In the genomic region with DNA sequence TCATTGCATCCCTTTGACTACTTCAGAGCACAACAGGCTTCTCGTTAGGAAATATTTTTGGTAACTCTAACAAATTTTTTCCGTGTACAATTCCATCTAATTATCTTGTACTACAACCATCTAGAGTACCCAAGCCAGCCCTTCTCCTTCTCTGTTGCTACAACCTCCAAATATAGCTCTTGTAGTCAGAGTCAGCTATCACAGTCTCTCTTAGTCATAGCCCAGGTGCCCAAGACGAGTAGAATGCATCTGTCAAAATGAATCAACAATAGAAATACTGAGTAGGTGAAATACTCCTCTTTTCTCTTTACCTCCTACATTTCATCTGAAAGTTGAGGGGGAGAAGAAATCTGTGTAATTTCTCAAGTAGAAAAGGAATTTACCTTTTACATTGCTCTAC, we compare ENCODE assay signal across 12 cellular contexts.
DNase-seq lines count a peak whose midpoint lies in the region; ATAC-seq lines count a peak whose summit lies in the region.
"Had no signal": no experiment of that assay in that cellular context is flagged by ENCODE, and none has a peak within 500 bp of the region (broad histone marks: within the 10 kb centered on the region; RNA-seq: fewer than 3 reads in every experiment).

No MANE protein-coding gene starts in this region.

- no peak overlapping the region for H3K4ac ChIP-seq in neuronal stem cell (ENCODE audit: low read length)

- no peak overlapping the region for H2BK5ac ChIP-seq in neuronal stem cell (ENCODE audit: low read length)

- H3K4me3 ChIP-seq in HUES6 (ENCODE audit: low read depth, low read length) (no peak overlapping the region; the same call in 1 of the 2 replicates), neuronal stem cell (ENCODE audit: low read length in 2 of 2) (no peak overlapping the region)
- H3K4me3 ChIP-seq: hepatocyte, SJCRH30 had no signal

- H4K8ac ChIP-seq in neuronal stem cell (ENCODE audit: low read depth, low read length): no peak overlapping the region

- H3K23ac ChIP-seq in neuronal stem cell (ENCODE audit: low read depth, low read length, poor library complexity): no peak overlapping the region

- ATAC-seq in GM18868 (IDR thresholded peaks at IDR 0.05; ENCODE audit: unreplicated experiment) (peak; percentile 49), HG03457 (IDR thresholded peaks at IDR 0.05; ENCODE audit: unreplicated experiment) (no peak)

- H3K79me1 ChIP-seq in neuronal stem cell (ENCODE audit: low read depth, low read length): no peaks in the 10 kb centered on the region

- H3K27ac ChIP-seq in HUES6 (ENCODE audit: low read depth, low read length): peak overlapping the region; percentile 24
- no peak overlapping the region for H3K27ac ChIP-seq in epithelial cell of prostate
- no peak overlapping the region for H3K27ac ChIP-seq in neuronal stem cell (replicated peaks; ENCODE audit: low read length)
- H3K27ac ChIP-seq: hepatocyte, SJCRH30, WERI-Rb-1 had no signal

- no CpG with 5 or more reads among the region's 3 CpGs for WGBS in neuronal stem cell (ENCODE audit: extremely low coverage in 2 of 2, insufficient read length in 2 of 2, insufficient replicate concordance in 1 of 2), 2 donors

- H3K18ac ChIP-seq in neuronal stem cell (ENCODE audit: low read length): no peak overlapping the region

- H3K4me2 ChIP-seq in neuronal stem cell (ENCODE audit: insufficient read depth, low read length, poor library complexity, severe bottlenecking): no peak overlapping the region
- H3K4me2 ChIP-seq: hepatocyte had no signal

- H3K36me3 ChIP-seq in HUES6 (ENCODE audit: control insufficient read depth, insufficient read depth, low read length) (no peaks in the 10 kb centered on the region), neuronal stem cell (replicated peaks in 1 of 2; ENCODE audit: control insufficient read depth in 2 of 2, insufficient read depth in 2 of 2, low read length in 2 of 2) (no peaks in the 10 kb centered on the region)
- H3K36me3 ChIP-seq: SJCRH30, WERI-Rb-1 had no signal

- H3K4me1 ChIP-seq in HUES6 (ENCODE audit: control insufficient read depth, insufficient read depth, low read length): peaks cover 47% of the 10 kb centered on the region
- peaks cover 0 to 2% of the 10 kb centered on the region in 2 donors for H3K4me1 ChIP-seq in neuronal stem cell (ENCODE audit: control insufficient read depth in 2 of 2, insufficient read depth in 1 of 2, low read depth in 1 of 2, low read length in 2 of 2)
- H3K4me1 ChIP-seq: SJCRH30 had no signal

- H2AK5ac ChIP-seq in neuronal stem cell (ENCODE audit: low read depth, low read length): no peak overlapping the region

- H3K27me3 ChIP-seq in HUES6 (ENCODE audit: control insufficient read depth, insufficient read depth, low read length): no peaks in the 10 kb centered on the region
- no peaks in the 10 kb centered on the region for H3K27me3 ChIP-seq in neuronal stem cell (ENCODE audit: control insufficient read depth in 3 of 3, insufficient read depth in 3 of 3, low read depth in 1 of 3, low read length in 3 of 3)
- H3K27me3 ChIP-seq: hepatocyte had no signal

- no peak overlapping the region for H3K9ac ChIP-seq in HUES6 (ENCODE audit: low read length)
- no peak overlapping the region for H3K9ac ChIP-seq in neuronal stem cell (ENCODE audit: low read depth, low read length, poor library complexity)

- no peak overlapping the region for H2BK12ac ChIP-seq in neuronal stem cell (ENCODE audit: low read length)

- H2BK15ac ChIP-seq in neuronal stem cell (ENCODE audit: low read length): no peak overlapping the region

- H3K9me3 ChIP-seq in HUES6 (ENCODE audit: control insufficient read depth, insufficient read depth, low read depth, low read length): no peaks in the 10 kb centered on the region
- no peaks in the 10 kb centered on the region for H3K9me3 ChIP-seq in neuronal stem cell (replicated peaks in 1 of 2; ENCODE audit: control insufficient read depth in 2 of 2, insufficient read depth in 1 of 2, low read depth in 1 of 2, low read length in 2 of 2)
- H3K9me3 ChIP-seq: SJCRH30 had no signal

- no peak overlapping the region for H3K14ac ChIP-seq in neuronal stem cell (ENCODE audit: low read length)

- no peak overlapping the region for H4K91ac ChIP-seq in neuronal stem cell (ENCODE audit: low read depth, low read length, poor library complexity)

- no peak overlapping the region for H2AFZ ChIP-seq in neuronal stem cell (ENCODE audit: low read length)
- H2AFZ ChIP-seq: hepatocyte had no signal

- no peak overlapping the region for H2BK120ac ChIP-seq in neuronal stem cell (ENCODE audit: low read depth, low read length)

- DNase-seq in epithelial cell of prostate (ENCODE audit: low read depth, low spot score): peak; percentile 14
- DNase-seq in myocyte (ENCODE audit: low read depth): peak; percentile 88
- no peak for DNase-seq in neuronal stem cell (ENCODE audit: low spot score)
- no peak for DNase-seq in NCI-H1436 treated with DMSO at 0.1 percent for 48 hours (lab: John Stamatoyannopoulos, UW)
- DNase-seq in NCI-H1436 (lab: John Stamatoyannopoulos, UW): no peak
- DNase-seq: endodermal cell, SJCRH30, WERI-Rb-1 had no signal

Comparison
In these comparisons a context has a peak if more than half of its experiments do, and no peak if none do; other contexts are left out.
1. DNase-seq: peak in epithelial cell of prostate (single experiment) and myocyte (single experiment); none in neuronal stem cell (single experiment), NCI-H1436 treated with DMSO at 0.1 percent for 48 hours (single experiment) and NCI-H1436 (single experiment).